Comparison of ENCODE assay signal across 23 cellular contexts in the genomic region with DNA sequence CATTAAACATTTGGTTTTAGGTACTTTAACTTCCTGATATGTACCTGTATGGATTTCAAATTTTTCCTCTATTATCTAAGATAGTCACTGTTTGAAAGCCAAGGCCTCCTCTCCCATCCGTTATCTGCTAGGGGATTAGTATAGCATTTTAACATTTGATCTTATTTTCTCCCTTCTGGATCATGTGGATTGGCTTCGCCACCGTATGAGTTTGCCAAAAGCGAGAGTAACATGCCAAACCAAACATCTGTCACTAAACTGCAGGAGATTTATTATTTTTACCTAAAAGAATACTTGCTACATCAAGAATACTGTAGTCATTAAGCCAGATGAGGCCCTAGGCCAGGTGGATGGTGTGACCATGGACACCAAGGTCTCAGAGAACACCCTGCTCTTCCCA.
"Had no signal": no experiment of that assay in that cellular context is flagged by ENCODE, and none has a peak within 500 bp of the region (broad histone marks: within the 10 kb centered on the region; RNA-seq: fewer than 3 reads in every experiment).

No MANE protein-coding gene starts in this region.

- H3K27ac Mint-ChIP-seq: activated B cell treated with CpG ODN at 0.5 μM for 24 hours; activated CD8-positive, alpha-beta T cell treated with anti-CD3 and anti-CD28 coated beads for 36 hours; activated naive CD8-positive, alpha-beta T cell; brain; immature natural killer cell; naive thymus-derived CD4-positive, alpha-beta T cell had no signal

- H3K9me3 Mint-ChIP-seq: activated CD8-positive, alpha-beta T cell treated with anti-CD3 and anti-CD28 coated beads for 36 hours; immature natural killer cell had no signal

- H3K4me3 ChIP-seq: lung, skin epidermis, transverse colon had no signal

- H3K4me1 Mint-ChIP-seq: activated B cell treated with CpG ODN at 0.5 μM for 24 hours, brain had no signal

- H3K4me3 Mint-ChIP-seq: activated B cell treated with CpG ODN at 0.5 μM for 24 hours; activated CD8-positive, alpha-beta T cell treated with anti-CD3 and anti-CD28 coated beads for 36 hours; activated naive CD8-positive, alpha-beta T cell; brain; immature natural killer cell; naive thymus-derived CD4-positive, alpha-beta T cell had no signal

- H3K9me3 ChIP-seq: neutrophil, transverse colon had no signal

- H3K27ac ChIP-seq: epithelial cell of prostate, neutrophil, skin epidermis, transverse colon had no signal

- H3K36me3 Mint-ChIP-seq: activated naive CD8-positive, alpha-beta T cell; brain; immature natural killer cell; naive thymus-derived CD4-positive, alpha-beta T cell had no signal

- DNase-seq: activated B cell treated with CpG ODN at 0.5 μM for 24 hours; activated CD4-positive, alpha-beta T cell treated with anti-CD3 and anti-CD28 coated beads for 48 hours; activated CD8-positive, alpha-beta memory T cell treated with anti-CD3 and anti-CD28 coated beads, Interleukin-2, amount 50 U/mL, for 4 hours; activated CD8-positive, alpha-beta T cell treated with anti-CD3 and anti-CD28 coated beads for 36 hours; activated effector memory CD4-positive, alpha-beta T cell treated with anti-CD3 and anti-CD28 coated beads, Interleukin-2, amount 50 U/mL, for 16 hours; activated T-cell treated with anti-CD3 and anti-CD28 coated beads, Interleukin-2, amount 50 U/mL, for 48 hours; amniotic stem cell; head of caudate nucleus; immature natural killer cell; naive thymus-derived CD4-positive, alpha-beta T cell; retina; stimulated activated CD4-positive, alpha-beta T cell treated with anti-CD3 and anti-CD28 coated beads, Interleukin-15, amount 100 ng/mL, for 24 hours; stimulated activated CD4-positive, alpha-beta T cell treated with anti-CD3 and anti-CD28 coated beads, Interleukin-4, amount 100 ng/mL, for 24 hours; stimulated activated CD8-positive, alpha-beta memory T cell treated with anti-CD3 and anti-CD28 coated beads, Interleukin-4, amount 100 ng/mL, for 48 hours; stimulated activated naive CD4-positive, alpha-beta T cell treated with Interleukin-2 at 50 U/mL for 16 hours; substantia nigra; transverse colon had no signal

- H3K36me3 ChIP-seq: neutrophil, transverse colon had no signal

- ATAC-seq: activated CD8-positive, alpha-beta T cell treated with anti-CD3 and anti-CD28 coated beads for 36 hours; naive thymus-derived CD4-positive, alpha-beta T cell had no signal

- H3K27me3 ChIP-seq: neutrophil, transverse colon had no signal
